8 cellular contexts compared by ENCODE assay signal in genomic region chr19:40601061-40601973, GRCh38. TPM values are rescaled to one million over a fixed set of nuclear protein-coding genes. Genes with fewer than 3 reads are reported as not detected.
A peak's percentile ranks its signal among the peaks of the same experiment; 100 is the strongest.
DNase-seq lines count a peak whose midpoint lies in the region; ATAC-seq, FAIRE-seq and TF ChIP-seq lines count a peak whose summit lies in the region.

Gene LTBP4, plus strand, starts transcription at chr19:40601369. Its CDS starts 19 bp downstream, at chr19:40601388.

- intact Hi-C loops in GM12878 (cut with micrococcal nuclease; ENCODE audit: unreplicated experiment): no loop called here

- no peak for DNase-seq in G401 (ENCODE audit: low spot score)
- peak; percentile 28 to 53 for DNase-seq in NCI-H1930 (lab: John Stamatoyannopoulos, UW)
- no peak for DNase-seq in GM12878 (ENCODE audit: low read depth, low spot score)
- peak; percentile 7 for DNase-seq in iPS-NIHi11 (ENCODE audit: low spot score)
- DNase-seq in small intestine: peak; percentile 32
- DNase-seq in GM20000 (ENCODE audit: low spot score): no peak
- no peak for DNase-seq in middle frontal gyrus (ENCODE audit: extremely low spot score, low spot score)

- no peaks in the 10 kb centered on the region for H3K9me3 ChIP-seq in GM12878 (replicated peaks; ENCODE audit: control insufficient read depth, insufficient read depth, low read length)
- H3K9me3 ChIP-seq in small intestine (ENCODE audit: control insufficient read depth, low read depth): no peaks in the 10 kb centered on the region

- ATAC-seq in GM12878 (no peak), GM19324 (IDR thresholded peaks at IDR 0.05; ENCODE audit: low FRiP score, unreplicated experiment) (no peak)

- no peaks in the 10 kb centered on the region for H3K79me2 ChIP-seq in GM12878 (ENCODE audit: control insufficient read depth, insufficient read depth, low read length)

- CTCF ChIA-PET in GM12878 (lab: Yijun Ruan, JAX): interaction anchor here (0.6 to 4.7 kb wide), 4 partner anchors 33 to 296 kb away, joined by 3 to 25 read pairs (median 20); no protein-coding TSS in a partner anchor

- no peak for TF ChIP-seq EP300 in GM12878 (IDR thresholded peaks at IDR 0.05; ENCODE audit: borderline replicate concordance in 1 of 2, control insufficient read depth in 1 of 2, low read depth in 2 of 2, low read length in 2 of 2)

- no peak for TF ChIP-seq RAD21 in GM12878 (IDR thresholded peaks at IDR 0.05; ENCODE audit: insufficient read depth, low read depth, low read length)

- SMC1A ChIA-PET in GM12878 (lab: Charles Lee; ENCODE audit: uncharacterized antibody, unreplicated experiment): interaction anchor here (0.6 kb wide), 1 partner anchor 60 kb away, joined by 3 read pairs; no protein-coding TSS in a partner anchor

- no peak within 1 kb of the TSS for H3K27ac ChIP-seq in GM12878 (ENCODE audit: control insufficient read depth, insufficient read depth)
- H3K27ac ChIP-seq in small intestine (ENCODE audit: low read depth in 1 of 2, low read length in 1 of 2): peak within 1 kb of the TSS; percentile 87 to 94

- no peak within 1 kb of the TSS for H3K9ac ChIP-seq in GM12878 (ENCODE audit: control insufficient read depth, insufficient read depth, low read length)

- 0% methylated on average over 16 of the region's 87 CpGs for WGBS in GM12878 (ENCODE audit: insufficient coverage, insufficient replicate concordance, low lambda C conversion rate, missing lambda C conversion rate)
- 1% methylated on average over 43 to 87 of the region's 87 CpGs for WGBS in small intestine, 3 donors

- H3K27me3 ChIP-seq in GM12878 (replicated peaks in 1 of 2; ENCODE audit: control insufficient read depth in 2 of 2, insufficient read depth in 2 of 2, low read length in 1 of 2) (peaks cover 11 to 14% of the 10 kb centered on the region in 2 experiments), small intestine (ENCODE audit: control insufficient read depth in 2 of 2, insufficient read depth in 2 of 2, low read length in 2 of 2) (peaks cover 4 to 5% of the 10 kb centered on the region in 2 donors)

- H3K4me2 ChIP-seq in GM12878 (ENCODE audit: control insufficient read depth, insufficient read depth): peak within 1 kb of the TSS; percentile 11; the same call in 1 of the 2 replicates

- H4K20me1 ChIP-seq in GM12878 (ENCODE audit: control insufficient read depth, insufficient read depth): no peaks in the 10 kb centered on the region

- H2AFZ ChIP-seq in GM12878 (ENCODE audit: control insufficient read depth, low read depth, low read length): no peak within 1 kb of the TSS; the same call in 1 of the 2 replicates

- peak within 1 kb of the TSS; percentile 30; the same call in 1 of the 2 replicates for H3K4me3 ChIP-seq in GM12878
- peak within 1 kb of the TSS; percentile 34 to 45 for H3K4me3 ChIP-seq in small intestine (ENCODE audit: low read depth in 1 of 2, low read length in 2 of 2)

- in situ Hi-C loops in G401 (cut with HindIII; ENCODE audit: low sequenced_read_pairs) (no loop called here), GM12878 (cut with MboI) (loop anchor here (10.0 kb wide), 1 partner anchor 297 kb away; no protein-coding TSS in a partner anchor)

- POLR2A ChIA-PET in GM12878 (lab: Charles Lee): no interaction called here

- FAIRE-seq in GM12878 (lab: Jason Lieb, UNC) (no peak), small intestine (lab: Jason Lieb, UNC) (no peak)

- TF ChIP-seq CTCF in GM12878 (IDR thresholded peaks at IDR 0.05 in 2 of 3, conservative IDR thresholded peaks at IDR 0.05 in 1 of 3; ENCODE audit: control insufficient read depth in 2 of 3, extremely low read depth in 1 of 3, insufficient read depth in 1 of 3, low read depth in 3 of 3, low read length in 3 of 3) (0 out of 6 replicates have a peak, but pooled peaks of 1 of the 3 experiments have one; percentile 2), GM20000 (IDR thresholded peaks at IDR 0.05; ENCODE audit: extremely low read depth, missing control alignments) (no peak)

- H3K36me3 ChIP-seq in GM12878 (ENCODE audit: control insufficient read depth in 2 of 2, insufficient read depth in 2 of 2, low read length in 1 of 2) (no peaks in the 10 kb centered on the region), small intestine (ENCODE audit: control insufficient read depth in 2 of 2, insufficient read depth in 2 of 2, low read length in 2 of 2) (no peaks in the 10 kb centered on the region)

- H3K4me1 ChIP-seq in GM12878 (ENCODE audit: control insufficient read depth, insufficient read depth, low read length): peaks cover 24% of the 10 kb centered on the region
- peaks cover 11 to 17% of the 10 kb centered on the region in 2 donors for H3K4me1 ChIP-seq in small intestine (ENCODE audit: control insufficient read depth in 2 of 2, insufficient read depth in 1 of 2, low read depth in 1 of 2, low read length in 1 of 2)

- RAD21 ChIA-PET in GM12878 (lab: Charles Lee; ENCODE audit: unreplicated experiment): interaction anchor here (0.7 kb wide), 1 partner anchor 138 kb away, joined by 3 read pairs; no protein-coding TSS in a partner anchor

- no TSS peak for BruUV-seq in GM12878 (replicated peaks; lab: Mats Ljungman, UMichigan)

- TF ChIP-seq POLR2A in GM12878 (IDR thresholded peaks at IDR 0.05; ENCODE audit: low read depth, low read length): no peak

TF ChIP-seq in GM12878, 131 proteins besides CTCF, POLR2A, EP300 and RAD21:
- TF ChIP-seq SUZ12 (IDR thresholded peaks at IDR 0.05; ENCODE audit: unreplicated experiment) (peak; percentile 89), EGR1 (IDR thresholded peaks at IDR 0.05; ENCODE audit: borderline replicate concordance in 1 of 2, low read depth in 2 of 2, low read length in 2 of 2) (peak in 1 of 2 experiments; percentile 42; a peak in 1 of 3 replicates), CEBPB (IDR thresholded peaks at IDR 0.05; ENCODE audit: borderline replicate concordance in 1 of 2, low read depth in 2 of 2, low read length in 2 of 2) (no peak), YY1 (IDR thresholded peaks at IDR 0.05; ENCODE audit: low read depth, low read length) (peak; percentile 41; the same call in 1 of the 2 replicates), BHLHE40 (IDR thresholded peaks at IDR 0.05; ENCODE audit: borderline replicate concordance in 1 of 2, low read depth in 2 of 2, low read length in 1 of 2) (peak in 1 of 2 experiments; percentile 39; a peak in 1 of 4 replicates)
TF ChIP-seq in GM12878: peak in this region for 4.

RNA-seq across cellular contexts. Expression of gene LTBP4, which starts in this region (rescaled TPM):
- total RNA-seq in G401 (2014; rRNA removed; shearing (Covaris generic)): 54.8 and 64.4 TPM in 2 replicates
- 26.9 and 32.3 TPM in 2 replicates for total RNA-seq in GM12878 (2013; cell fraction: nucleolus; rRNA removed)
- 6.6 and 8.5 TPM in 2 replicates for total RNA-seq in GM12878 (2014; rRNA removed)
- 3.1 and 3.7 TPM in 2 replicates for total RNA-seq in GM12878 (2014; rRNA removed; fragmentation: Illumina TruSeq; extraction: Trizol)
- total RNA-seq in GM12878 (2021): 34.6 and 35.9 TPM in 2 replicates
- 29.6 TPM for polyA plus RNA-seq in GM12878 (2011; ENCODE audit: low read depth)
- polyA plus RNA-seq in GM12878 (2011; rRNA removed): 1.5 and 2.7 TPM in 2 replicates
- 4.9 and 5.7 TPM in 2 replicates for polyA plus RNA-seq in GM12878 (2011; cell fraction: cytosol; rRNA removed)
- 24.7 and 25.2 TPM in 2 replicates for polyA plus RNA-seq in GM12878 (2011; cell fraction: nucleus; rRNA removed)
- 38.1 and 69.0 TPM in 2 replicates for polyA plus RNA-seq in GM12878 (2012)
- polyA plus RNA-seq in GM12878 (2014; fragmentation: Illumina TruSeq; extraction: Trizol): 2.6 and 5.9 TPM in 2 replicates
- under 1 TPM in 1 of 2 experiments, not detected in 1; 0.09 TPM for polyA plus RNA-seq in GM12878 (2014; fragmentation: Nextera tagmentation; extraction: Ambion mirVana)
- polyA plus RNA-seq in GM12878 (2014; rRNA removed): 21.8 and 23.5 TPM in 2 replicates
- polyA plus RNA-seq in GM12878 (2016; fragmentation: Nextera tagmentation; extraction: Ambion mirVana): 1 to 10 TPM; 8.8 to 9.5 TPM
- 1.5 and 7.1 TPM in 2 replicates for polyA minus RNA-seq in GM12878 (2011; rRNA and poly(A)+ RNA removed)
- polyA minus RNA-seq in GM12878 (2011; cell fraction: cytosol; rRNA and poly(A)+ RNA removed): 14.1 and 19.4 TPM in 2 replicates
- 3.0 and 6.6 TPM in 2 replicates for polyA minus RNA-seq in GM12878 (2011; cell fraction: nucleus; rRNA and poly(A)+ RNA removed)
- 100 to 1,000 TPM in 1 of 3 donors, 10 to 100 TPM in 2; 63.3 to 162 (median 69.2) TPM for polyA plus RNA-seq in small intestine

Comparison
In these comparisons a context has a peak if more than half of its experiments do, and no peak if none do; other contexts are left out.
1. DNase-seq: peak in NCI-H1930 (2 of 2), iPS-NIHi11 (single experiment) and small intestine (single experiment); none in G401 (single experiment), GM12878 (single experiment), GM20000 (single experiment) and middle frontal gyrus (single experiment).